ENCODE assay signal across 8 cellular contexts in the genomic region with DNA sequence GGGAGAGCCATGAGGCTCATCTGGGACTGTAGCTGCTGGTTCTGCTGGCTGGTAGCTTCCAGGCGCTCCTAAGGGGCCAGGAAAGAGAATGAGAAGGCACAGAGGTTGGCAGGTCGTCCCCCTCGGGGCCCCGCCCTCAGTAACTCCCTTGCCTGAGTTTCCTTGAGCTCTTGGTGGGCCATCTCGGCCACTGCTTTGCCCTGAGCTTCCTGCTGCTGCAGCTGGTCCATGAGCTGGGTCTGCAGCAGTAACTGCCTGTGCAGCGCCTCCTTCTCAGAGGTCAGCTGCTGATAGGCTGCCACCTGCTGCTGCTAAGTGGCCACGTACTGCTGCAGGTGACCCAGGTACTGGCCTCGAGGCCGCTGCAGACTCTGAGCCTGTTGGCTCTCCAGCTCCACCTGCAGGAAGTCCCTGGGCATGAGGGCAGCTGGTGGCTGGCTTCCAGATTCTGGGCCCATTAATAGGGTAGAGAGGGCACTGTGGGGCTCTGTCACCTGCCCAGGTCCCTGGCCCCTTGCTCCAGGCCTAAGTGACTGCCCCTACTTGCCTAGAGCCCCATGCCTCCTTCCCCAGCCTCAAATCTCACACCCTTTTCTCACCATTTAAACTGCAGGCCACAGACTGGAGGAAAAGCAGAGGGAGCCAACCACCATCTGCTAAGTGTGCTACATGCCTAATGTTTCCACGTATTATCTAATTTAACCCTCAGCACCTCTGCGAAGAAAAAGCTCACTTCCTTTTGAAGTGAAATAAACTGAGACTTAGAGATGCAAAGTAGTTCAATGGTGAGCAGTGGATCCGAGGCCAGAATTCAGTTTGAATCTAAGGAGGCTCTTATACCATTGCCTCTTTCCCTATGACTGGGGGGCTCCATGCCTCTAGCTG.
DNase-seq lines count a peak whose midpoint lies in the region; ATAC-seq and TF ChIP-seq lines count a peak whose summit lies in the region.

No MANE protein-coding gene starts in this region.

- DNase-seq in GM06990 (ENCODE audit: extremely low read depth, insufficient read length) (peak; percentile 35), Kasumi-1 (lab: John Stamatoyannopoulos, UW) (peak; percentile 16 to 27), SW480 (ENCODE audit: low spot score) (peak; percentile 82), astrocyte of the spinal cord (ENCODE audit: low read depth, low spot score) (no peak), iris pigment epithelial cell (ENCODE audit: low read depth) (peak; percentile 19), foreskin melanocyte (no peak)
- peak; percentile 38 to 56 for DNase-seq in stimulated activated CD4-positive, alpha-beta T cell treated with anti-CD3 and anti-CD28 coated beads, Interleukin-4, amount 100 ng/mL, for 48 hours (ENCODE audit: low read depth in 2 of 2)

- H3K36me3 ChIP-seq in GM06990 (ENCODE audit: control insufficient read depth, insufficient read depth, low read length): no peaks in the 10 kb centered on the region

- ATAC-seq in HG03342 (IDR thresholded peaks at IDR 0.05; ENCODE audit: unreplicated experiment): no peak

- H3K27me3 ChIP-seq in GM06990 (replicated peaks; ENCODE audit: control insufficient read depth, insufficient read depth, low read length): peaks cover 2% of the 10 kb centered on the region; the same call in 1 of the 2 replicates

- in situ Hi-C loops in astrocyte of the spinal cord (cut with HindIII; ENCODE audit: low sequenced_read_pairs): no loop called here

- TF ChIP-seq CTCF in GM06990 (IDR thresholded peaks at IDR 0.05; ENCODE audit: insufficient read depth, low read length, poor library complexity, severe bottlenecking) (peak; percentile 84), astrocyte of the spinal cord (IDR thresholded peaks at IDR 0.05; ENCODE audit: low read depth, low read length) (peak; percentile 72)

- no peak overlapping the region for H3K4me3 ChIP-seq in GM06990 (replicated peaks; ENCODE audit: low read depth, low read length)
- H3K4me3 ChIP-seq in astrocyte of the spinal cord (ENCODE audit: low read depth, low read length): no peak overlapping the region

Comparison
In these comparisons a context has a peak if more than half of its experiments do, and no peak if none do; other contexts are left out.
1. DNase-seq: peak in GM06990 (single experiment), Kasumi-1 (2 of 2), SW480 (single experiment), iris pigment epithelial cell (single experiment) and stimulated activated CD4-positive, alpha-beta T cell treated with anti-CD3 and anti-CD28 coated beads, Interleukin-4, amount 100 ng/mL, for 48 hours (2 of 2); none in astrocyte of the spinal cord (single experiment) and foreskin melanocyte (single experiment).